In the genomic region with DNA sequence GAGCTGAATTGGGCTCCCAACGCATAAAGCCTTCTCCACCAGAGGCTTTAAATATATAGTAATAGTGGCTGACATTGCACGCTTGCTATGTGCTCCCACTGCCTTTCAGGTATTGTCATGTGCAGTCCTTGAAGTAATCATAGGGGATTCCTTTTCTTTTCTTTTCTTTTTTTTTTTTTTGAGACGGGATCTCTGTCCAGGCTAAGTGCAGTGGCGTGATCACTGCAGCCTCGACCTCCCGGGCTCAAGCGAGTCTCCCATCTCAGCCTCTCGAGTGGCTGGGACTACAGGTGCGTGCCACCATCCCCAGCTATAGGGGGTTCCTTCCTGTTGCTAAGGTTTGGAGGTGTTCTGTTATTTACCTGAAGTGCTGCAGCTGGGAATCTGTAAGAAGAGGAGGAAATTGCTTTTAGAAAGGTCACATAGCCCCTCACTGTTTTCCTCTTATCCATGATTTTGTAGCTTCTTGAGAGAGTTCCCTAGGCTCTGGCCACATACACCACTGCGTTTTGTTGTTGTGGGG, we compare ENCODE assay signal across 8 cellular contexts. TPM values are rescaled to one million over a fixed set of nuclear protein-coding genes. Genes with fewer than 3 reads are reported as not detected.
A peak's percentile ranks its signal among the peaks of the same experiment; 100 is the strongest.
DNase-seq lines count a peak whose midpoint lies in the region; ATAC-seq and TF ChIP-seq lines count a peak whose summit lies in the region.

No MANE protein-coding gene starts in this region.

- TF ChIP-seq CTCF in AG04450 (IDR thresholded peaks at IDR 0.05; ENCODE audit: low read depth, low read length): no peak
- no peak for TF ChIP-seq CTCF in LNCaP clone FGC (IDR thresholded peaks at IDR 0.05; ENCODE audit: control insufficient read depth, extremely low read depth, insufficient read depth)
- TF ChIP-seq CTCF in dorsolateral prefrontal cortex (IDR thresholded peaks at IDR 0.05 in 54 of 56, conservative IDR thresholded peaks at IDR 0.05 in 2 of 56; ENCODE audit: low read depth in 1 of 56, partially characterized antibody in 56 of 56): no peak

- no peaks in the 10 kb centered on the region for H3K9me3 Mint-ChIP-seq in naive thymus-derived CD8-positive, alpha-beta T cell

- DNase-seq in AG04450 (ENCODE audit: low read depth, low spot score) (no peak), LNCaP clone FGC (ENCODE audit: low read depth) (no peak), dorsolateral prefrontal cortex (no peak), glomerular visceral epithelial cell (ENCODE audit: extremely low spot score) (no peak), GOT3 (lab: John Stamatoyannopoulos, UW) (no peak), GDM1 (lab: John Stamatoyannopoulos, UW) (no peak), NK-92 (lab: John Stamatoyannopoulos, UW; ENCODE audit: unreplicated experiment) (no peak)
- DNase-seq in naive thymus-derived CD8-positive, alpha-beta T cell: no peak

- ATAC-seq in naive thymus-derived CD8-positive, alpha-beta T cell: no peak

- peak overlapping the region; percentile 93 to 98 (median 96) for H3K4me3 Mint-ChIP-seq in naive thymus-derived CD8-positive, alpha-beta T cell

- H3K27me3 Mint-ChIP-seq in naive thymus-derived CD8-positive, alpha-beta T cell: no peaks in the 10 kb centered on the region

- H3K4me3 ChIP-seq in AG04450 (ENCODE audit: low read depth, low read length) (peak overlapping the region; percentile 71), LNCaP clone FGC (ENCODE audit: low read depth, low read length) (peak overlapping the region; percentile 98), dorsolateral prefrontal cortex (peak overlapping the region; percentile 63 to 97 (median 80))

- H3K27ac ChIP-seq in AG04450 (ENCODE audit: low read depth, low read length): peak overlapping the region; percentile 93
- peak overlapping the region in 50 of 59 donors; percentile 33 to 95 (median 87) for H3K27ac ChIP-seq in dorsolateral prefrontal cortex

- peak overlapping the region; percentile 91 to 100 (median 99) for H3K27ac Mint-ChIP-seq in naive thymus-derived CD8-positive, alpha-beta T cell

- intact Hi-C loops in dorsolateral prefrontal cortex (cut with DNase I): loop anchor here (10.0 kb wide), 3 partner anchors 126 to 486 kb away; a partner anchor contains a TSS

- peaks cover 5% of the 10 kb centered on the region; the same call in 1 of the 2 replicates for H3K9me3 ChIP-seq in AG04450 (ENCODE audit: control insufficient read depth, insufficient read depth, low read length)

- POLR2A ChIA-PET in AG04450 (lab: Yijun Ruan, JAX): interaction anchor here (0.6 to 2.0 kb wide), 12 partner anchors 8 to 400 kb away, joined by 3 to 22 read pairs (median 4); a partner anchor contains a TSS
- POLR2A ChIA-PET in naive thymus-derived CD8-positive, alpha-beta T cell (lab: Charles Lee): interaction anchor here (0.5 to 2.8 kb wide), 18 partner anchors 8 to 1310 kb away, joined by 3 to 44 read pairs (median 11); a partner anchor contains a TSS

- CTCF ChIA-PET in AG04450 (lab: Charles Lee): interaction anchor here (1.3 kb wide), 1 partner anchor 173 kb away, joined by 3 read pairs; no protein-coding TSS in a partner anchor

- H3K27me3 ChIP-seq in AG04450 (ENCODE audit: control insufficient read depth, insufficient read depth, low read length): no peaks in the 10 kb centered on the region
- H3K27me3 ChIP-seq in dorsolateral prefrontal cortex: no peaks in the 10 kb centered on the region

- peaks cover 16 to 35% (median 27%) of the 10 kb centered on the region in 4 donors for H3K4me1 Mint-ChIP-seq in naive thymus-derived CD8-positive, alpha-beta T cell

- H3K36me3 Mint-ChIP-seq in naive thymus-derived CD8-positive, alpha-beta T cell: peaks cover 0 to 48% (median 18%) of the 10 kb centered on the region in 3 donors

RNA-seq across cellular contexts. Expression of a gene that starts 0.8 kb away (rescaled TPM):
- 4,202 and 4,485 TPM in 2 replicates for polyA plus RNA-seq in AG04450 (2011; rRNA removed)
- 1,483 and 2,105 TPM in 2 replicates for polyA minus RNA-seq in AG04450 (2011; rRNA and poly(A)+ RNA removed)
- 100 to 1,000 TPM; 211 to 416 (median 275) TPM for total RNA-seq in dorsolateral prefrontal cortex
- 1,000 to 10,000 TPM; 1,609 to 1,640 TPM for total RNA-seq in naive thymus-derived CD8-positive, alpha-beta T cell
- polyA plus RNA-seq in naive thymus-derived CD8-positive, alpha-beta T cell: 1,000 to 10,000 TPM; 2,416 to 2,846 (median 2,434) TPM

RNA-seq across cellular contexts. Expression of a gene that starts 7.5 kb away (rescaled TPM):
- polyA plus RNA-seq in AG04450 (2011; rRNA removed): 24.1 and 25.7 TPM in 2 replicates
- polyA minus RNA-seq in AG04450 (2011; rRNA and poly(A)+ RNA removed): 15.7 and 24.7 TPM in 2 replicates
- total RNA-seq in dorsolateral prefrontal cortex: 10 to 100 TPM in 55 of 120 experiments, 1 to 10 TPM in 65; 3.7 to 48.6 (median 9.7) TPM
- total RNA-seq in naive thymus-derived CD8-positive, alpha-beta T cell: 10 to 100 TPM; 35.7 to 39.1 TPM
- polyA plus RNA-seq in naive thymus-derived CD8-positive, alpha-beta T cell: 10 to 100 TPM; 44.8 to 49.8 (median 47.2) TPM

RNA-seq across cellular contexts. Expression of a gene that starts 18.7 kb away (rescaled TPM):
- polyA plus RNA-seq in AG04450 (2011; rRNA removed): 8.7 and 9.4 TPM in 2 replicates
- 7.4 and 9.2 TPM in 2 replicates for polyA minus RNA-seq in AG04450 (2011; rRNA and poly(A)+ RNA removed)
- total RNA-seq in dorsolateral prefrontal cortex: 10 to 100 TPM; 15.4 to 42.1 (median 27.2) TPM
- 10 to 100 TPM; 18.6 to 18.8 TPM for total RNA-seq in naive thymus-derived CD8-positive, alpha-beta T cell
- polyA plus RNA-seq in naive thymus-derived CD8-positive, alpha-beta T cell: 10 to 100 TPM; 11.8 to 15.9 (median 14.6) TPM

RNA-seq across cellular contexts. Expression of a gene that starts 19.2 kb away (rescaled TPM):
- 1.8 and 1.9 TPM in 2 replicates for polyA plus RNA-seq in AG04450 (2011; rRNA removed)
- 0.46 and 3.6 TPM in 2 replicates for polyA minus RNA-seq in AG04450 (2011; rRNA and poly(A)+ RNA removed)
- total RNA-seq in dorsolateral prefrontal cortex: 10 to 100 TPM in 3 of 120 experiments, 1 to 10 TPM in 117; 1.7 to 10.6 (median 5.5) TPM
- under 1 TPM; 0.38 to 0.49 TPM for total RNA-seq in naive thymus-derived CD8-positive, alpha-beta T cell
- polyA plus RNA-seq in naive thymus-derived CD8-positive, alpha-beta T cell: under 1 TPM in 2 of 3 donors, not detected in 1; 0.30 to 0.51 TPM

RNA-seq across cellular contexts. Expression of a gene that starts 23.1 kb away (rescaled TPM):
- 228 and 236 TPM in 2 replicates for polyA plus RNA-seq in AG04450 (2011; rRNA removed)
- polyA minus RNA-seq in AG04450 (2011; rRNA and poly(A)+ RNA removed): 413 and 536 TPM in 2 replicates
- total RNA-seq in dorsolateral prefrontal cortex: 10 to 100 TPM; 37.8 to 93.9 (median 60.0) TPM
- 10 to 100 TPM; 36.7 to 42.2 TPM for total RNA-seq in naive thymus-derived CD8-positive, alpha-beta T cell
- 10 to 100 TPM; 24.7 to 33.9 (median 28.2) TPM for polyA plus RNA-seq in naive thymus-derived CD8-positive, alpha-beta T cell
